7 cellular contexts compared by ENCODE assay signal in genomic region chr7:128476402-128477335, GRCh38. TPM values are rescaled to one million over a fixed set of nuclear protein-coding genes. Genes with fewer than 3 reads are reported as not detected.
DNase-seq lines count a peak whose midpoint lies in the region; ATAC-seq and TF ChIP-seq lines count a peak whose summit lies in the region.
"Not testable (repeated sequence)": the region's sequence is repeated elsewhere in the genome, so short reads cannot be mapped to it uniquely, and the experiment has no call there.

TSS of gene METTL2B (plus strand) at chr7:128476748. CDS start at chr7:128476766, 18 bp downstream.

- H3K79me2 ChIP-seq in hepatocyte, result peaks cover 27% of the 10 kb centered on the region

- H3K36me3 Mint-ChIP-seq in T-helper 2 cell treated with Interferon-gamma antibody and Interleukin-4, amounts not matched to agents 5 μg/mL and 100 μg/mL, for 36 hours (ENCODE audit: low read depth), result peaks cover 21% of the 10 kb centered on the region

- peak within 1 kb of the TSS; percentile 33 for H3K4me3 ChIP-seq in hepatocyte

- H3K9me3 Mint-ChIP-seq in T-helper 2 cell treated with Interferon-gamma antibody and Interleukin-4, amounts not matched to agents 5 μg/mL and 100 μg/mL, for 36 hours, result not testable (repeated sequence)

- WGBS in hepatocyte (ENCODE audit: low lambda C conversion rate, missing lambda C conversion rate), result 1% methylated on average over 56 of the region's 62 CpGs

- not testable (repeated sequence) for H3K27me3 Mint-ChIP-seq in T-helper 2 cell treated with Interferon-gamma antibody and Interleukin-4, amounts not matched to agents 5 μg/mL and 100 μg/mL, for 36 hours (ENCODE audit: low read depth)

- H3K36me3 ChIP-seq in hepatocyte (replicated peaks; ENCODE audit: insufficient read depth, low read depth), result not testable (repeated sequence)

- ATAC-seq in GM18505 (IDR thresholded peaks at IDR 0.05; ENCODE audit: unreplicated experiment) (peak; percentile 95), HG02973 (IDR thresholded peaks at IDR 0.05; ENCODE audit: unreplicated experiment) (peak; percentile 91)

- H3K4me2 ChIP-seq in hepatocyte, result peak within 1 kb of the TSS; percentile 86

- not testable (repeated sequence) for H3K4me1 ChIP-seq in hepatocyte (ENCODE audit: insufficient read depth)

- TF ChIP-seq POLR2A in GM18505 (IDR thresholded peaks at IDR 0.05; ENCODE audit: borderline replicate concordance, extremely low read depth, insufficient read depth, insufficient read length), result peak; percentile 65

- H3K27ac Mint-ChIP-seq in T-helper 2 cell treated with Interferon-gamma antibody and Interleukin-4, amounts not matched to agents 5 μg/mL and 100 μg/mL, for 36 hours, result peak within 1 kb of the TSS; percentile 99

- not testable (repeated sequence) for H4K20me1 ChIP-seq in hepatocyte (ENCODE audit: insufficient read depth, poor library complexity, severe bottlenecking)

- peak; percentile 40 for TF ChIP-seq CTCF in hepatocyte (IDR thresholded peaks at IDR 0.05; ENCODE audit: poor library complexity)

- peaks cover 13% of the 10 kb centered on the region for H3K4me1 Mint-ChIP-seq in T-helper 2 cell treated with Interferon-gamma antibody and Interleukin-4, amounts not matched to agents 5 μg/mL and 100 μg/mL, for 36 hours (ENCODE audit: low read depth)

- H3K27me3 ChIP-seq in hepatocyte, result not testable (repeated sequence)

- not testable (repeated sequence) for H3K9me3 ChIP-seq in hepatocyte (ENCODE audit: low read depth)

- not testable (repeated sequence) for H3K9me2 ChIP-seq in hepatocyte (replicated peaks; ENCODE audit: insufficient read depth)

- H3K4me3 Mint-ChIP-seq in T-helper 2 cell treated with Interferon-gamma antibody and Interleukin-4, amounts not matched to agents 5 μg/mL and 100 μg/mL, for 36 hours, result peak within 1 kb of the TSS; percentile 94

- peak; percentile 94 for DNase-seq in NCI-H1930 (lab: John Stamatoyannopoulos, UW)
- DNase-seq in T-helper 2 cell treated with Interferon-gamma antibody and Interleukin-4, amounts not matched to agents 5 μg/mL and 100 μg/mL, for 36 hours (ENCODE audit: low spot score), result peak; percentile 95
- DNase-seq in astrocyte of the hippocampus (ENCODE audit: low read depth, low spot score), result peak; percentile 95
- peak; percentile 96 for DNase-seq in hepatocyte (ENCODE audit: low spot score)
- DNase-seq in retina, result peak; percentile 93

- H2AFZ ChIP-seq in hepatocyte, result peak within 1 kb of the TSS; percentile 59

- peak within 1 kb of the TSS; percentile 90 for H3K27ac ChIP-seq in hepatocyte

RNA-seq across cellular contexts. Expression of gene METTL2B, which starts in this region (rescaled TPM):
- 22.9 and 29.0 TPM in 2 replicates for total RNA-seq in hepatocyte
- polyA plus RNA-seq in hepatocyte, result 9.1 and 11.4 TPM in 2 replicates

Comparison
In these comparisons a context has a peak if more than half of its experiments do, and no peak if none do; other contexts are left out.
1. Peak in every context shown above with its lines: DNase-seq, ATAC-seq, H3K4me3 ChIP-seq and H3K27ac ChIP-seq.